ENCODE assay signal across 21 cellular contexts in genomic region chrX:131845771-131846170, GRCh38.
"Had no signal": no experiment of that assay in that cellular context is flagged by ENCODE, and none has a peak within 500 bp of the region (broad histone marks: within the 10 kb centered on the region; RNA-seq: fewer than 3 reads in every experiment).

No MANE protein-coding gene starts in this region.

- H3K9me3 ChIP-seq: MG63, SJSA1 had no signal

- FAIRE-seq: RCC 7860 had no signal

- H3K36me3 ChIP-seq: MG63, SJSA1 had no signal

- H3K27ac ChIP-seq: SJSA1, SK-N-MC had no signal

- H3K4me3 ChIP-seq: MG63, SJSA1, SK-N-MC had no signal

- H3K27me3 ChIP-seq: MG63, SJSA1 had no signal

- DNase-seq: Karpas-422, KG1, MG63, NCI-H1092, NCI-H1436, NCI-H187, NCI-H2029, NCI-H2081 treated with DMSO at 0.1 percent for 48 hours, NCI-H2171, NCI-H226, NCI-H446, NCI-H510A, NCI-H524 treated with DMSO at 0.1 percent for 48 hours, NCI-H69, NCI-H774, Right ventricle myocardium superior, RPMI8226, SIG-M5 had no signal

- H3K4me1 ChIP-seq: SJSA1 had no signal
